ENCODE assay signal across 14 cellular contexts in the genomic region with DNA sequence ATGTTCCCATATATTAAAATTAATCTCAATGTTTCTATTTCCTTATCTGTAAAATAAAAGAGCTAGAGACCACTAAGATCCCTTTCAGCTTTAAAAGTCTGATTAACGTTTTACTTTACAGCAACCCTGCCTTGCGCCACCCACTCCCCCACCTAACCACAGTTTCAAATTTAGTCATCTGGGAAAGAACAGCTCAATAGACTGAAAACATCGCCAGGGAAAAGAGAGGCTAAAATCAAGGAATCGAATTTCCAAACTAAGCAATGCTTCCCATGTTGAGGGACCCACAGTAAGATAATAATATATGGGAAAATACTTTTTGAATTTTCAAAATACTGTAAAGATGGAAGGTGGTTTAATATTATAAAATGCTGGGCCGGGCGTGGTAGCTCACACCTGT.
"Had no signal": no experiment of that assay in that cellular context is flagged by ENCODE, and none has a peak within 500 bp of the region (broad histone marks: within the 10 kb centered on the region; RNA-seq: fewer than 3 reads in every experiment).

No MANE protein-coding gene starts in this region.

- H3K27ac Mint-ChIP-seq: activated naive CD8-positive, alpha-beta T cell; endodermal cell; neural progenitor cell had no signal

- H3K4me1 Mint-ChIP-seq: endodermal cell had no signal

- H3K4me3 Mint-ChIP-seq: activated naive CD8-positive, alpha-beta T cell; endodermal cell; neural progenitor cell had no signal

- H3K36me3 Mint-ChIP-seq: neural progenitor cell had no signal

- DNase-seq: activated CD4-positive, alpha-beta T cell treated with anti-CD3 and anti-CD28 coated beads for 1 hour; activated effector memory CD4-positive, alpha-beta T cell treated with anti-CD3 and anti-CD28 coated beads, Interleukin-2, amount 50 U/mL, for 16 hours; aorta; endodermal cell; erythroblast; kidney; left ventricle myocardium superior; pancreas had no signal

- H3K4me3 ChIP-seq: breast epithelium, hepatocyte, neural progenitor cell, pancreas, tibial nerve, vagina had no signal

- ATAC-seq: left ventricle myocardium superior, pancreas had no signal
